1 cellular context compared by ENCODE assay signal in the genomic region with DNA sequence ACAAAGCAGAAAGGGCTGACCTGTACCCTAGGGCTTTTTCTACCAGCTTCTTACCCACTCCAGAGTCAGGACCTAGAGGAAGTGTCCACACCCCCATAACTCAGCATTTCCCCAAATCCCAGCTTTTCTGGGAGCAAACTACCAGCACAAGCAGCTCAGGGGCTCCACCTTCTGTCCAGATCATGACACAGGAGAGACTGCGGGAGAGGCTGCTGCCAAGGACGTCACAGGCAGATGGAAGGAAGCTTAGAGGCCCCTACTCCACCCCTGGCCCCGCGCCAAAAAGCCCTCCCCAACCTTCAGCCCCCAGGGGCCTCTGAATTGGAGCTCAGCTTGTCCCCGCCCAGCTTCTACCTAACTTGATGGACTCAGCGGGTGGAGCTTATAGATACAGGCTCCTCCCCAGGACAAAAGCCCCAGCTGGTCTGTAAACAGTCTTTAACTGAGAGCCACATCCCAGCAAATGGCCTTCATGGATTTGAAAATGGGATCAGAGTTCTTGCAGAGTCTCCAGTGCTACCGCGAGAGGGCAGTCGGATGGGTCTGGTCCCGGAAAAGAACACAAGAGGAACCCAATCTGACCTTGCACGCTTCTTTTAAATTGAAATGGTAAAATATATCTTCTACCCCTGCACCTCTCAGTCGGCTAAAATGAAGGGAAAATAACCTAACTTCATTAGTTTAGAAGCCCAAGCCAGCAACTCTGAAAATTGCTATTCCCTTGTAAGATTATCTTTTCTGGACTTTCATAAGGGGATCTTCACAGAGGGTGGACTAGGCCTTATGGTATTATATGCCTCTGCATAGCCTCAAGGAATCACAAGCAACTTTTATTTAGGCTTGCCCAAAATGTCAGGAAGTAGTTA.
TF ChIP-seq lines count a peak whose summit lies in the region.

No MANE protein-coding gene starts in this region.

TF ChIP-seq in K562, 482 proteins besides CTCF, POLR2A, EP300 and RAD21 (continued from another document):
- TF ChIP-seq, protein P1, sequence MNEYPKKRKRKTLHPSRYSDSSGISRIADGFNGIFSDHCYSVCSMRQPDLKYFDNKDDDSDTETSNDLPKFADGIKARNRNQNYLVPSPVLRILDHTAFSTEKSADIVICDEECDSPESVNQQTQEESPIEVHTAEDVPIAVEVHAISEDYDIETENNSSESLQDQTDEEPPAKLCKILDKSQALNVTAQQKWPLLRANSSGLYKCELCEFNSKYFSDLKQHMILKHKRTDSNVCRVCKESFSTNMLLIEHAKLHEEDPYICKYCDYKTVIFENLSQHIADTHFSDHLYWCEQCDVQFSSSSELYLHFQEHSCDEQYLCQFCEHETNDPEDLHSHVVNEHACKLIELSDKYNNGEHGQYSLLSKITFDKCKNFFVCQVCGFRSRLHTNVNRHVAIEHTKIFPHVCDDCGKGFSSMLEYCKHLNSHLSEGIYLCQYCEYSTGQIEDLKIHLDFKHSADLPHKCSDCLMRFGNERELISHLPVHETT (CRISPR knock-in tag; conservative IDR thresholded peaks at IDR 0.05 in 1 of 2, IDR thresholded peaks at IDR 0.05 in 1 of 2): peak in 1 of 2 experiments; percentile 78; a peak in 1 of 4 replicates
- TF ChIP-seq, protein P2, sequence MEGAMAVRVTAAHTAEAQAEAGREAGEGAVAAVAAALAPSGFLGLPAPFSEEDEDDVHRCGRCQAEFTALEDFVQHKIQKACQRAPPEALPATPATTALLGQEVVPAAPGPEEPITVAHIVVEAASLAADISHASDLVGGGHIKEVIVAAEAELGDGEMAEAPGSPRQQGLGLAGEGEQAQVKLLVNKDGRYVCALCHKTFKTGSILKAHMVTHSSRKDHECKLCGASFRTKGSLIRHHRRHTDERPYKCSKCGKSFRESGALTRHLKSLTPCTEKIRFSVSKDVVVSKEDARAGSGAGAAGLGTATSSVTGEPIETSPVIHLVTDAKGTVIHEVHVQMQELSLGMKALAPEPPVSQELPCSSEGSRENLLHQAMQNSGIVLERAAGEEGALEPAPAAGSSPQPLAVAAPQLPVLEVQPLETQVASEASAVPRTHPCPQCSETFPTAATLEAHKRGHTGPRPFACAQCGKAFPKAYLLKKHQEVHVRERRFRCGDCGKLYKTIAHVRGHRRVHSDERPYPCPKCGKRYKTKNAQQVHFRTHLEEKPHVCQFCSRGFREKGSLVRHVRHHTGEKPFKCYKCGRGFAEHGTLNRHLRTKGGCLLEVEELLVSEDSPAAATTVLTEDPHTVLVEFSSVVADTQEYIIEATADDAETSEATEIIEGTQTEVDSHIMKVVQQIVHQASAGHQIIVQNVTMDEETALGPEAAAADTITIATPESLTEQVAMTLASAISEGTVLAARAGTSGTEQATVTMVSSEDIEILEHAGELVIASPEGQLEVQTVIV (CRISPR knock-in tag; IDR thresholded peaks at IDR 0.05; ENCODE audit: borderline replicate concordance): no peak
- 0 out of 2 replicates have a peak, but pooled peaks have one; percentile 72 for TF ChIP-seq FOXK1 (CRISPR knock-in tag; IDR thresholded peaks at IDR 0.05; ENCODE audit: borderline replicate concordance)
- TF ChIP-seq, protein P3, sequence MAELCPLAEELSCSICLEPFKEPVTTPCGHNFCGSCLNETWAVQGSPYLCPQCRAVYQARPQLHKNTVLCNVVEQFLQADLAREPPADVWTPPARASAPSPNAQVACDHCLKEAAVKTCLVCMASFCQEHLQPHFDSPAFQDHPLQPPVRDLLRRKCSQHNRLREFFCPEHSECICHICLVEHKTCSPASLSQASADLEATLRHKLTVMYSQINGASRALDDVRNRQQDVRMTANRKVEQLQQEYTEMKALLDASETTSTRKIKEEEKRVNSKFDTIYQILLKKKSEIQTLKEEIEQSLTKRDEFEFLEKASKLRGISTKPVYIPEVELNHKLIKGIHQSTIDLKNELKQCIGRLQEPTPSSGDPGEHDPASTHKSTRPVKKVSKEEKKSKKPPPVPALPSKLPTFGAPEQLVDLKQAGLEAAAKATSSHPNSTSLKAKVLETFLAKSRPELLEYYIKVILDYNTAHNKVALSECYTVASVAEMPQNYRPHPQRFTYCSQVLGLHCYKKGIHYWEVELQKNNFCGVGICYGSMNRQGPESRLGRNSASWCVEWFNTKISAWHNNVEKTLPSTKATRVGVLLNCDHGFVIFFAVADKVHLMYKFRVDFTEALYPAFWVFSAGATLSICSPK (IDR thresholded peaks at IDR 0.05; ENCODE audit: borderline replicate concordance): no peak
- TF ChIP-seq TCF7 (IDR thresholded peaks at IDR 0.05; ENCODE audit: borderline replicate concordance): no peak
TF ChIP-seq in K562: peak in this region for 144.
